Comparison of ENCODE assay signal across 1 cellular context in the genomic region with DNA sequence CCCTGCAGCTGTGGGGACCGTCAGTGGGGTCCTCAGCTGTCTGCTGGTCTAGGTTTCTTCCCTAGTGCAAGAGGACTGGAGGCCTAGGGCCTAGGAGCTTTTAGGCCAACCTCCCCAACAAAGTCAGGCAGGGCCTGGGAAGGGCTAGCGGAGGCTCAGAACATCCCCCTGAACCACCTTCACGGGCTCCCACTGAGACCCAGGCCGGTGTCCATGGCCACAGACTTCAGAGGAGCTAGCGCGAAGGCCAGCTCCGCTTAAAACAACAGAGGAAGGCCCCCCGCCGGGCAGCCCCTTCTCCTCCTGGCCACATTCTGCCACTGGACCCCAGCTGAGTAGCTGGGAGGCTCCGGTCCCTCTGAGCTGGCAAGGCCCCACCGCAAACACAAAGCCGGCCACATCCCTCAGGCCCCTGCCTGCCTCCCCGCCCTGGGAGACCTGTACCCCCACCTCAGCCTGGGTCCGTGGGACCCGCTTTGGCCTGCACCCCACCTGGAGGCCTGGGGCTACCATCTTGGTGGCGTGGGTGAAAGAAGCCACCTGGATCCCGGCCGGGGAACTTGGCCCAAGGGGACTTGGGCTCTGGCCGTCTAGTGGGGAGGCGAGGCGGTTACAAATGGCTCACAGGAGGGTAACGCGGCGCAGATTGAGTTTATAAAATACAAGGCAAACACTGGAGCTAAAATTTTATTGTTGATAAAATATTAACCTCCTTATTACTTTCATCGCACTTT.
TF ChIP-seq lines count a peak whose summit lies in the region.

No MANE protein-coding gene starts in this region.

TF ChIP-seq in WTC11, 78 proteins besides CTCF, POLR2A, EP300 and RAD21:
- TF ChIP-seq, protein P1, sequence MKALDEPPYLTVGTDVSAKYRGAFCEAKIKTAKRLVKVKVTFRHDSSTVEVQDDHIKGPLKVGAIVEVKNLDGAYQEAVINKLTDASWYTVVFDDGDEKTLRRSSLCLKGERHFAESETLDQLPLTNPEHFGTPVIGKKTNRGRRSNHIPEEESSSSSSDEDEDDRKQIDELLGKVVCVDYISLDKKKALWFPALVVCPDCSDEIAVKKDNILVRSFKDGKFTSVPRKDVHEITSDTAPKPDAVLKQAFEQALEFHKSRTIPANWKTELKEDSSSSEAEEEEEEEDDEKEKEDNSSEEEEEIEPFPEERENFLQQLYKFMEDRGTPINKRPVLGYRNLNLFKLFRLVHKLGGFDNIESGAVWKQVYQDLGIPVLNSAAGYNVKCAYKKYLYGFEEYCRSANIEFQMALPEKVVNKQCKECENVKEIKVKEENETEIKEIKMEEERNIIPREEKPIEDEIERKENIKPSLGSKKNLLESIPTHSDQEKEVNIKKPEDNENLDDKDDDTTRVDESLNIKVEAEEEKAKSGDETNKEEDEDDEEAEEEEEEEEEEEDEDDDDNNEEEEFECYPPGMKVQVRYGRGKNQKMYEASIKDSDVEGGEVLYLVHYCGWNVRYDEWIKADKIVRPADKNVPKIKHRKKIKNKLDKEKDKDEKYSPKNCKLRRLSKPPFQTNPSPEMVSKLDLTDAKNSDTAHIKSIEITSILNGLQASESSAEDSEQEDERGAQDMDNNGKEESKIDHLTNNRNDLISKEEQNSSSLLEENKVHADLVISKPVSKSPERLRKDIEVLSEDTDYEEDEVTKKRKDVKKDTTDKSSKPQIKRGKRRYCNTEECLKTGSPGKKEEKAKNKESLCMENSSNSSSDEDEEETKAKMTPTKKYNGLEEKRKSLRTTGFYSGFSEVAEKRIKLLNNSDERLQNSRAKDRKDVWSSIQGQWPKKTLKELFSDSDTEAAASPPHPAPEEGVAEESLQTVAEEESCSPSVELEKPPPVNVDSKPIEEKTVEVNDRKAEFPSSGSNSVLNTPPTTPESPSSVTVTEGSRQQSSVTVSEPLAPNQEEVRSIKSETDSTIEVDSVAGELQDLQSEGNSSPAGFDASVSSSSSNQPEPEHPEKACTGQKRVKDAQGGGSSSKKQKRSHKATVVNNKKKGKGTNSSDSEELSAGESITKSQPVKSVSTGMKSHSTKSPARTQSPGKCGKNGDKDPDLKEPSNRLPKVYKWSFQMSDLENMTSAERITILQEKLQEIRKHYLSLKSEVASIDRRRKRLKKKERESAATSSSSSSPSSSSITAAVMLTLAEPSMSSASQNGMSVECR (CRISPR knock-in tag; IDR thresholded peaks at IDR 0.05; ENCODE audit: borderline replicate concordance), result no peak
- TF ChIP-seq ZNF671 (CRISPR knock-in tag; IDR thresholded peaks at IDR 0.05) (no peak), NFATC4 (CRISPR knock-in tag; IDR thresholded peaks at IDR 0.05) (no peak), TP53 (CRISPR knock-in tag; IDR thresholded peaks at IDR 0.05) (no peak), CREB1 (CRISPR knock-in tag; IDR thresholded peaks at IDR 0.05) (no peak), ZNF416 (CRISPR knock-in tag; IDR thresholded peaks at IDR 0.05) (no peak), TCF7 (CRISPR knock-in tag; IDR thresholded peaks at IDR 0.05; ENCODE audit: low read depth) (no peak), GRHL2 (CRISPR knock-in tag; IDR thresholded peaks at IDR 0.05; ENCODE audit: insufficient replicate concordance, severe bottlenecking) (no peak), ZNF121 (CRISPR knock-in tag; IDR thresholded peaks at IDR 0.05) (no peak), KAT7 (CRISPR knock-in tag; IDR thresholded peaks at IDR 0.05; ENCODE audit: borderline replicate concordance) (no peak), MYBL2 (CRISPR knock-in tag; IDR thresholded peaks at IDR 0.05) (no peak)
- TF ChIP-seq, protein P2, sequence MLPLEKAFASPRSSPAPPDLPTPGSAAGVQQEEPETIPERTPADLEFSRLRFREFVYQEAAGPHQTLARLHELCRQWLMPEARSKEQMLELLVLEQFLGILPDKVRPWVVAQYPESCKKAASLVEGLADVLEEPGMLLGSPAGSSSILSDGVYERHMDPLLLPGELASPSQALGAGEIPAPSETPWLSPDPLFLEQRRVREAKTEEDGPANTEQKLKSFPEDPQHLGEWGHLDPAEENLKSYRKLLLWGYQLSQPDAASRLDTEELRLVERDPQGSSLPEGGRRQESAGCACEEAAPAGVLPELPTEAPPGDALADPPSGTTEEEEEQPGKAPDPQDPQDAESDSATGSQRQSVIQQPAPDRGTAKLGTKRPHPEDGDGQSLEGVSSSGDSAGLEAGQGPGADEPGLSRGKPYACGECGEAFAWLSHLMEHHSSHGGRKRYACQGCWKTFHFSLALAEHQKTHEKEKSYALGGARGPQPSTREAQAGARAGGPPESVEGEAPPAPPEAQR (CRISPR knock-in tag; IDR thresholded peaks at IDR 0.05), result no peak
- TF ChIP-seq, protein P3, sequence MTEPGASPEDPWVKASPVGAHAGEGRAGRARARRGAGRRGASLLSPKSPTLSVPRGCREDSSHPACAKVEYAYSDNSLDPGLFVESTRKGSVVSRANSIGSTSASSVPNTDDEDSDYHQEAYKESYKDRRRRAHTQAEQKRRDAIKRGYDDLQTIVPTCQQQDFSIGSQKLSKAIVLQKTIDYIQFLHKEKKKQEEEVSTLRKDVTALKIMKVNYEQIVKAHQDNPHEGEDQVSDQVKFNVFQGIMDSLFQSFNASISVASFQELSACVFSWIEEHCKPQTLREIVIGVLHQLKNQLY (CRISPR knock-in tag; IDR thresholded peaks at IDR 0.05), result no peak
- TF ChIP-seq, protein P4, sequence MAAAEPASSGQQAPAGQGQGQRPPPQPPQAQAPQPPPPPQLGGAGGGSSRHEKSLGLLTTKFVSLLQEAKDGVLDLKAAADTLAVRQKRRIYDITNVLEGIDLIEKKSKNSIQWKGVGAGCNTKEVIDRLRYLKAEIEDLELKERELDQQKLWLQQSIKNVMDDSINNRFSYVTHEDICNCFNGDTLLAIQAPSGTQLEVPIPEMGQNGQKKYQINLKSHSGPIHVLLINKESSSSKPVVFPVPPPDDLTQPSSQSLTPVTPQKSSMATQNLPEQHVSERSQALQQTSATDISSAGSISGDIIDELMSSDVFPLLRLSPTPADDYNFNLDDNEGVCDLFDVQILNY (CRISPR knock-in tag; IDR thresholded peaks at IDR 0.05), result no peak
- TF ChIP-seq, protein P5, sequence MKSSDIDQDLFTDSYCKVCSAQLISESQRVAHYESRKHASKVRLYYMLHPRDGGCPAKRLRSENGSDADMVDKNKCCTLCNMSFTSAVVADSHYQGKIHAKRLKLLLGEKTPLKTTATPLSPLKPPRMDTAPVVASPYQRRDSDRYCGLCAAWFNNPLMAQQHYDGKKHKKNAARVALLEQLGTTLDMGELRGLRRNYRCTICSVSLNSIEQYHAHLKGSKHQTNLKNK (CRISPR knock-in tag; IDR thresholded peaks at IDR 0.05), result no peak
